Comparison of ENCODE assay signal across 3 cellular contexts in genomic region chr16:85265161-85265784, GRCh38.
TF ChIP-seq lines count a peak whose summit lies in the region.

No MANE protein-coding gene starts in this region.

TF ChIP-seq in GM23338, 12 proteins besides CTCF, POLR2A, EP300 and RAD21:
- TF ChIP-seq, protein P1, sequence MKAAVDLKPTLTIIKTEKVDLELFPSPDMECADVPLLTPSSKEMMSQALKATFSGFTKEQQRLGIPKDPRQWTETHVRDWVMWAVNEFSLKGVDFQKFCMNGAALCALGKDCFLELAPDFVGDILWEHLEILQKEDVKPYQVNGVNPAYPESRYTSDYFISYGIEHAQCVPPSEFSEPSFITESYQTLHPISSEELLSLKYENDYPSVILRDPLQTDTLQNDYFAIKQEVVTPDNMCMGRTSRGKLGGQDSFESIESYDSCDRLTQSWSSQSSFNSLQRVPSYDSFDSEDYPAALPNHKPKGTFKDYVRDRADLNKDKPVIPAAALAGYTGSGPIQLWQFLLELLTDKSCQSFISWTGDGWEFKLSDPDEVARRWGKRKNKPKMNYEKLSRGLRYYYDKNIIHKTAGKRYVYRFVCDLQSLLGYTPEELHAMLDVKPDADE (IDR thresholded peaks at IDR 0.05) = no peak
- TF ChIP-seq ZNF331 (CRISPR knock-in tag; IDR thresholded peaks at IDR 0.05; ENCODE audit: low read depth) (no peak), EZH2 (IDR thresholded peaks at IDR 0.05; ENCODE audit: low read depth, unreplicated experiment) (no peak)

TF ChIP-seq in H1, 55 proteins besides CTCF, POLR2A, EP300 and RAD21 (continued from another document):
- TF ChIP-seq ZNF274 (IDR thresholded peaks at IDR 0.05; ENCODE audit: borderline replicate concordance, extremely low read depth, low read length) (no peak), HDAC6 (IDR thresholded peaks at IDR 0.05; ENCODE audit: low read depth, low read length) (no peak), TAF1 (IDR thresholded peaks at IDR 0.05; ENCODE audit: low read depth, low read length) (no peak), SP2 (IDR thresholded peaks at IDR 0.05; ENCODE audit: low read length) (no peak), SUZ12 (IDR thresholded peaks at IDR 0.05; ENCODE audit: low read length) (no peak)
- TF ChIP-seq, protein P2, sequence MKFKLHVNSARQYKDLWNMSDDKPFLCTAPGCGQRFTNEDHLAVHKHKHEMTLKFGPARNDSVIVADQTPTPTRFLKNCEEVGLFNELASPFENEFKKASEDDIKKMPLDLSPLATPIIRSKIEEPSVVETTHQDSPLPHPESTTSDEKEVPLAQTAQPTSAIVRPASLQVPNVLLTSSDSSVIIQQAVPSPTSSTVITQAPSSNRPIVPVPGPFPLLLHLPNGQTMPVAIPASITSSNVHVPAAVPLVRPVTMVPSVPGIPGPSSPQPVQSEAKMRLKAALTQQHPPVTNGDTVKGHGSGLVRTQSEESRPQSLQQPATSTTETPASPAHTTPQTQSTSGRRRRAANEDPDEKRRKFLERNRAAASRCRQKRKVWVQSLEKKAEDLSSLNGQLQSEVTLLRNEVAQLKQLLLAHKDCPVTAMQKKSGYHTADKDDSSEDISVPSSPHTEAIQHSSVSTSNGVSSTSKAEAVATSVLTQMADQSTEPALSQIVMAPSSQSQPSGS (IDR thresholded peaks at IDR 0.05; ENCODE audit: low read length) = no peak
- TF ChIP-seq, protein P3, sequence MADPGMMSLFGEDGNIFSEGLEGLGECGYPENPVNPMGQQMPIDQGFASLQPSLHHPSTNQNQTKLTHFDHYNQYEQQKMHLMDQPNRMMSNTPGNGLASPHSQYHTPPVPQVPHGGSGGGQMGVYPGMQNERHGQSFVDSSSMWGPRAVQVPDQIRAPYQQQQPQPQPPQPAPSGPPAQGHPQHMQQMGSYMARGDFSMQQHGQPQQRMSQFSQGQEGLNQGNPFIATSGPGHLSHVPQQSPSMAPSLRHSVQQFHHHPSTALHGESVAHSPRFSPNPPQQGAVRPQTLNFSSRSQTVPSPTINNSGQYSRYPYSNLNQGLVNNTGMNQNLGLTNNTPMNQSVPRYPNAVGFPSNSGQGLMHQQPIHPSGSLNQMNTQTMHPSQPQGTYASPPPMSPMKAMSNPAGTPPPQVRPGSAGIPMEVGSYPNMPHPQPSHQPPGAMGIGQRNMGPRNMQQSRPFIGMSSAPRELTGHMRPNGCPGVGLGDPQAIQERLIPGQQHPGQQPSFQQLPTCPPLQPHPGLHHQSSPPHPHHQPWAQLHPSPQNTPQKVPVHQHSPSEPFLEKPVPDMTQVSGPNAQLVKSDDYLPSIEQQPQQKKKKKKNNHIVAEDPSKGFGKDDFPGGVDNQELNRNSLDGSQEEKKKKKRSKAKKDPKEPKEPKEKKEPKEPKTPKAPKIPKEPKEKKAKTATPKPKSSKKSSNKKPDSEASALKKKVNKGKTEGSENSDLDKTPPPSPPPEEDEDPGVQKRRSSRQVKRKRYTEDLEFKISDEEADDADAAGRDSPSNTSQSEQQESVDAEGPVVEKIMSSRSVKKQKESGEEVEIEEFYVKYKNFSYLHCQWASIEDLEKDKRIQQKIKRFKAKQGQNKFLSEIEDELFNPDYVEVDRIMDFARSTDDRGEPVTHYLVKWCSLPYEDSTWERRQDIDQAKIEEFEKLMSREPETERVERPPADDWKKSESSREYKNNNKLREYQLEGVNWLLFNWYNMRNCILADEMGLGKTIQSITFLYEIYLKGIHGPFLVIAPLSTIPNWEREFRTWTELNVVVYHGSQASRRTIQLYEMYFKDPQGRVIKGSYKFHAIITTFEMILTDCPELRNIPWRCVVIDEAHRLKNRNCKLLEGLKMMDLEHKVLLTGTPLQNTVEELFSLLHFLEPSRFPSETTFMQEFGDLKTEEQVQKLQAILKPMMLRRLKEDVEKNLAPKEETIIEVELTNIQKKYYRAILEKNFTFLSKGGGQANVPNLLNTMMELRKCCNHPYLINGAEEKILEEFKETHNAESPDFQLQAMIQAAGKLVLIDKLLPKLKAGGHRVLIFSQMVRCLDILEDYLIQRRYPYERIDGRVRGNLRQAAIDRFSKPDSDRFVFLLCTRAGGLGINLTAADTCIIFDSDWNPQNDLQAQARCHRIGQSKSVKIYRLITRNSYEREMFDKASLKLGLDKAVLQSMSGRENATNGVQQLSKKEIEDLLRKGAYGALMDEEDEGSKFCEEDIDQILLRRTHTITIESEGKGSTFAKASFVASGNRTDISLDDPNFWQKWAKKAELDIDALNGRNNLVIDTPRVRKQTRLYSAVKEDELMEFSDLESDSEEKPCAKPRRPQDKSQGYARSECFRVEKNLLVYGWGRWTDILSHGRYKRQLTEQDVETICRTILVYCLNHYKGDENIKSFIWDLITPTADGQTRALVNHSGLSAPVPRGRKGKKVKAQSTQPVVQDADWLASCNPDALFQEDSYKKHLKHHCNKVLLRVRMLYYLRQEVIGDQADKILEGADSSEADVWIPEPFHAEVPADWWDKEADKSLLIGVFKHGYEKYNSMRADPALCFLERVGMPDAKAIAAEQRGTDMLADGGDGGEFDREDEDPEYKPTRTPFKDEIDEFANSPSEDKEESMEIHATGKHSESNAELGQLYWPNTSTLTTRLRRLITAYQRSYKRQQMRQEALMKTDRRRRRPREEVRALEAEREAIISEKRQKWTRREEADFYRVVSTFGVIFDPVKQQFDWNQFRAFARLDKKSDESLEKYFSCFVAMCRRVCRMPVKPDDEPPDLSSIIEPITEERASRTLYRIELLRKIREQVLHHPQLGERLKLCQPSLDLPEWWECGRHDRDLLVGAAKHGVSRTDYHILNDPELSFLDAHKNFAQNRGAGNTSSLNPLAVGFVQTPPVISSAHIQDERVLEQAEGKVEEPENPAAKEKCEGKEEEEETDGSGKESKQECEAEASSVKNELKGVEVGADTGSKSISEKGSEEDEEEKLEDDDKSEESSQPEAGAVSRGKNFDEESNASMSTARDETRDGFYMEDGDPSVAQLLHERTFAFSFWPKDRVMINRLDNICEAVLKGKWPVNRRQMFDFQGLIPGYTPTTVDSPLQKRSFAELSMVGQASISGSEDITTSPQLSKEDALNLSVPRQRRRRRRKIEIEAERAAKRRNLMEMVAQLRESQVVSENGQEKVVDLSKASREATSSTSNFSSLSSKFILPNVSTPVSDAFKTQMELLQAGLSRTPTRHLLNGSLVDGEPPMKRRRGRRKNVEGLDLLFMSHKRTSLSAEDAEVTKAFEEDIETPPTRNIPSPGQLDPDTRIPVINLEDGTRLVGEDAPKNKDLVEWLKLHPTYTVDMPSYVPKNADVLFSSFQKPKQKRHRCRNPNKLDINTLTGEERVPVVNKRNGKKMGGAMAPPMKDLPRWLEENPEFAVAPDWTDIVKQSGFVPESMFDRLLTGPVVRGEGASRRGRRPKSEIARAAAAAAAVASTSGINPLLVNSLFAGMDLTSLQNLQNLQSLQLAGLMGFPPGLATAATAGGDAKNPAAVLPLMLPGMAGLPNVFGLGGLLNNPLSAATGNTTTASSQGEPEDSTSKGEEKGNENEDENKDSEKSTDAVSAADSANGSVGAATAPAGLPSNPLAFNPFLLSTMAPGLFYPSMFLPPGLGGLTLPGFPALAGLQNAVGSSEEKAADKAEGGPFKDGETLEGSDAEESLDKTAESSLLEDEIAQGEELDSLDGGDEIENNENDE (IDR thresholded peaks at IDR 0.05; ENCODE audit: insufficient replicate concordance, low read length) = no peak

TF ChIP-seq in SK-N-SH, 30 proteins besides CTCF, POLR2A, EP300 and RAD21 (continued from another document):
- TF ChIP-seq RFX5 (IDR thresholded peaks at IDR 0.05; ENCODE audit: low read length) (no peak), REST (IDR thresholded peaks at IDR 0.05; ENCODE audit: low read depth, low read length) (no peak), EZH2phosphoT487 (IDR thresholded peaks at IDR 0.05; ENCODE audit: borderline replicate concordance, low read depth) (no peak), FOXM1 (IDR thresholded peaks at IDR 0.05; ENCODE audit: low read depth) (no peak), ELF1 (IDR thresholded peaks at IDR 0.05) (no peak), FOSL2 (IDR thresholded peaks at IDR 0.05; ENCODE audit: borderline replicate concordance, low read depth) (no peak), SIN3A (IDR thresholded peaks at IDR 0.05; ENCODE audit: borderline replicate concordance, low read depth, low read length) (no peak), NRF1 (IDR thresholded peaks at IDR 0.05; ENCODE audit: low read depth, low read length) (no peak)
